8 cellular contexts compared by ENCODE assay signal in the genomic region with DNA sequence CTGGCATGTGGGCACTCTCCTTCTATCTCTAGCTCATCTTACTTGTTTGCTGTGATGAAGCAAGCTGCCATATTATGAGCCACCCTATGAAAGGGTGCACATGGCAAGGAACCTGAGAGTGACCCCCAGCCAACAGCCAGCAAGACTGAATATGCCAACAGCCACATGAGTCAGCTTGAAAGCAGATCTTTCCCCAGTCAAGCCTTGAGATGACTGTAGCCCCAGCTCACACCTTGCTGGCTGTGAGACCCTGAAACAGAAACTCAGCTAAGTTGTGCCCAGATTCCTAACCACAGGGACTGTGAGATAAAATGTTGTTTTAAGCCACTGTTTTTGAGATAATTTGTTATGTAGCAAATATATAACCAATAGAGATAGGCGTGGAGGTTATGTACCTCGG. TPM values are rescaled to one million over a fixed set of nuclear protein-coding genes. Genes with fewer than 3 reads are reported as not detected.
DNase-seq lines count a peak whose midpoint lies in the region; ATAC-seq and TF ChIP-seq lines count a peak whose summit lies in the region.

No MANE protein-coding gene starts in this region.

- POLR2A ChIA-PET in T-cell (lab: Charles Lee), result interaction anchor here in 1 of 2 donors (1.0 kb wide), 1 partner anchor 104 kb away, joined by 4 read pairs; no protein-coding TSS in a partner anchor

- no peaks in the 10 kb centered on the region for H3K27me3 ChIP-seq in colonic mucosa
- H3K27me3 ChIP-seq in dorsolateral prefrontal cortex, result no peaks in the 10 kb centered on the region

- H3K27ac Mint-ChIP-seq in T-helper 17 cell (peak overlapping the region; percentile 80), T-cell (no peak overlapping the region)

- H3K4me3 ChIP-seq in colonic mucosa (no peak overlapping the region), dorsolateral prefrontal cortex (no peak overlapping the region)

- H3K4me3 Mint-ChIP-seq in T-helper 17 cell, result no peak overlapping the region
- no peak overlapping the region for H3K4me3 Mint-ChIP-seq in T-cell

- ATAC-seq in GM18909 (IDR thresholded peaks at IDR 0.05; ENCODE audit: poor library complexity, unreplicated experiment) (peak; percentile 91), HG02588 (IDR thresholded peaks at IDR 0.05; ENCODE audit: unreplicated experiment) (peak; percentile 87), T-helper 17 cell (no peak), T-cell (replicated peaks in 1 of 4) (no peak)

- H3K36me3 Mint-ChIP-seq in T-helper 17 cell (ENCODE audit: low read depth), result no peaks in the 10 kb centered on the region
- H3K36me3 Mint-ChIP-seq in T-cell, result no peaks in the 10 kb centered on the region

- H3K27me3 Mint-ChIP-seq in T-helper 17 cell, result no peaks in the 10 kb centered on the region
- no peaks in the 10 kb centered on the region for H3K27me3 Mint-ChIP-seq in T-cell

- H3K27ac ChIP-seq in colonic mucosa (no peak overlapping the region), dorsolateral prefrontal cortex (no peak overlapping the region)

- TF ChIP-seq CTCF in colonic mucosa (IDR thresholded peaks at IDR 0.05) (no peak), dorsolateral prefrontal cortex (IDR thresholded peaks at IDR 0.05 in 54 of 56, conservative IDR thresholded peaks at IDR 0.05 in 2 of 56; ENCODE audit: low read depth in 1 of 56, partially characterized antibody in 56 of 56) (no peak)

- CTCF ChIA-PET in T-cell (lab: Charles Lee), result no interaction called here

- no peak overlapping the region for H3K9ac ChIP-seq in colonic mucosa (ENCODE audit: low read depth in 2 of 2, low read length in 2 of 2)

- H3K4me1 Mint-ChIP-seq in T-helper 17 cell (no peaks in the 10 kb centered on the region), T-cell (no peaks in the 10 kb centered on the region)

- H3K36me3 ChIP-seq in colonic mucosa, result peaks cover 5% of the 10 kb centered on the region

- DNase-seq in T-helper 17 cell (no peak), colonic mucosa (no peak), dorsolateral prefrontal cortex (no peak), T-cell (no peak)
- DNase-seq in stimulated activated CD4-positive, alpha-beta T cell treated with anti-CD3 and anti-CD28 coated beads, Interleukin-12 subunit alpha, Interleukin-12 subunit beta, amount 100 ng/mL, for 48 hours (ENCODE audit: low read depth in 2 of 3, low spot score in 1 of 3), result peak; percentile 28 to 34 (median 28)
- no peak for DNase-seq in effector CD8-positive, alpha-beta T cell (lab: John Stamatoyannopoulos, UW)

- H3K9me3 ChIP-seq in T-helper 17 cell (ENCODE audit: control insufficient read depth, low read length, poor library complexity, severe bottlenecking), result no peaks in the 10 kb centered on the region
- H3K9me3 ChIP-seq in colonic mucosa, result no peaks in the 10 kb centered on the region

- H3K9me3 Mint-ChIP-seq in T-cell, result no peaks in the 10 kb centered on the region

- no peaks in the 10 kb centered on the region for H3K4me1 ChIP-seq in colonic mucosa

- intact Hi-C loops in colonic mucosa (cut with DNase I), result no loop called here
- intact Hi-C loops in dorsolateral prefrontal cortex (cut with DNase I), result no loop called here

RNA-seq across cellular contexts. Expression of a gene that starts 36.2 kb away (rescaled TPM):
- total RNA-seq in T-helper 17 cell (100 to 1,000 TPM; 208 to 211 TPM), colonic mucosa (100 to 1,000 TPM; 115 to 130 TPM), dorsolateral prefrontal cortex (100 to 1,000 TPM in 80 of 120 experiments, 10 to 100 TPM in 40; 56.6 to 149 (median 107) TPM), T-cell (100 to 1,000 TPM; 130 to 329 (median 197) TPM)

Comparison
In these comparisons a context has a peak if more than half of its experiments do, and no peak if none do; other contexts are left out.
1. ATAC-seq: peak in GM18909 (single experiment) and HG02588 (single experiment); none in T-helper 17 cell (single experiment) and T-cell (0 of 4).
2. DNase-seq: peak in stimulated activated CD4-positive, alpha-beta T cell treated with anti-CD3 and anti-CD28 coated beads, Interleukin-12 subunit alpha, Interleukin-12 subunit beta, amount 100 ng/mL, for 48 hours (3 of 3); none in T-helper 17 cell (0 of 3), colonic mucosa (single experiment), dorsolateral prefrontal cortex (0 of 10), T-cell (0 of 34) and effector CD8-positive, alpha-beta T cell (single experiment).